28 cellular contexts compared by ENCODE assay signal in the genomic region with DNA sequence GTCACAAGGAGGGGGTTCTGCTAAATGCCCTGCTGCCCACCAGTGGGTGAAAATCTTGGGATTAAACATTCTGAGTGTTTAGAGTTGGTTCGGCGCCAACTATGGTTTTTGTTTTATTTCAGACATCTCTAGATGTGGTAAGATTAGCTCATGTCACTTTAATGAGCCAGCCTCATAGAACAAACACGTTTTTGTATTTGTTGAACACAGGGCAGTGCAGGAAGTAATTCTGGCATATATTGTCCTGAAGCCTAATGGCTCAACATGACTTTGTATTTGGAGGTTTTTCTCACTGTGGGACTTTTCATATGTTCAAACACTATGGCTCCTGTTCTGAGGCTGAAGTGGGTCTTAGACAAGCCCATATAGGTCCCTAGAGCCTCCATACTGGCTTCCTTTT.
DNase-seq lines count a peak whose midpoint lies in the region; ATAC-seq, FAIRE-seq and TF ChIP-seq lines count a peak whose summit lies in the region.
"Had no signal": no experiment of that assay in that cellular context is flagged by ENCODE, and none has a peak within 500 bp of the region (broad histone marks: within the 10 kb centered on the region; RNA-seq: fewer than 3 reads in every experiment).

No MANE protein-coding gene starts in this region.

- H3K18ac ChIP-seq in IMR-90 (ENCODE audit: low read depth, low read length), result no peak overlapping the region

- no peak for TF ChIP-seq CTCF in IMR-90 (conservative IDR thresholded peaks at IDR 0.05; ENCODE audit: low read depth, low read length)
- no peak for TF ChIP-seq CTCF in pancreas (IDR thresholded peaks at IDR 0.05)
- TF ChIP-seq CTCF in sigmoid colon (IDR thresholded peaks at IDR 0.05), result no peak

- H2BK20ac ChIP-seq in IMR-90 (ENCODE audit: low read depth, low read length), result no peak overlapping the region

- H3K4me1 ChIP-seq in IMR-90 (ENCODE audit: control insufficient read depth, insufficient read depth, low read length) (peaks cover 6% of the 10 kb centered on the region), pancreas (peaks cover 0 to 11% (median 5%) of the 10 kb centered on the region in 3 donors), sigmoid colon (peaks cover 0 to 19% (median 8%) of the 10 kb centered on the region in 4 donors)
- H3K4me1 ChIP-seq: upper lobe of right lung had no signal

- intact Hi-C loops in IMR-90 (cut with micrococcal nuclease), result no loop called here
- intact Hi-C loops in pancreas (cut with DNase I), result no loop called here
- intact Hi-C loops in sigmoid colon (cut with DNase I), result no loop called here

- 0 out of 2 replicates have a peak overlapping the region, but pooled peaks have one; percentile 7 for H2BK120ac ChIP-seq in IMR-90 (ENCODE audit: low read depth, low read length)

- H2AK9ac ChIP-seq in IMR-90 (replicated peaks; ENCODE audit: low read depth, low read length, poor library complexity), result no peak overlapping the region

- no peak overlapping the region for H3K4me2 ChIP-seq in IMR-90 (ENCODE audit: low read depth, low read length)

- H3K4me1 Mint-ChIP-seq in activated naive CD8-positive, alpha-beta T cell treated with anti-CD3 and anti-CD28 coated beads, Interleukin-2, amount 50 U/mL, for 24 hours, result no peaks in the 10 kb centered on the region
- H3K4me1 Mint-ChIP-seq: activated CD4-positive, alpha-beta T cell treated with anti-CD3 and anti-CD28 coated beads, Interleukin-2, amount 10 ng/mL, durations not matched to agents 7 days and 5 days; CD8-positive, alpha-beta memory T cell had no signal

- H3K9me3 ChIP-seq in IMR-90 (ENCODE audit: control insufficient read depth, insufficient read depth, low read length), result no peaks in the 10 kb centered on the region
- H3K9me3 ChIP-seq in pancreas, result no peaks in the 10 kb centered on the region
- no peaks in the 10 kb centered on the region for H3K9me3 ChIP-seq in sigmoid colon
- H3K9me3 ChIP-seq: neutrophil, upper lobe of right lung had no signal

- FAIRE-seq in pancreas (lab: Jason Lieb, UNC), result no peak
- FAIRE-seq: bronchial epithelial cell, endometrium had no signal

- H3K79me1 ChIP-seq in IMR-90 (ENCODE audit: low read depth in 1 of 2, low read length in 2 of 2), result no peaks in the 10 kb centered on the region

- dilution Hi-C loops in IMR-90 (cut with HindIII; ENCODE audit: low sequenced_read_pairs, unreplicated experiment), result no loop called here

- no peak overlapping the region for H3K23ac ChIP-seq in IMR-90 (ENCODE audit: low read depth, low read length)

- WGBS in IMR-90 (ENCODE audit: extremely low coverage in 2 of 2, insufficient read length in 1 of 2), 2 experiments, result no CpG with 5 or more reads among the region's 3 CpGs
- WGBS in pancreas, 2 donors, result 60 to 61% methylated on average over 3 of the region's 3 CpGs
- WGBS in sigmoid colon, 2 donors, result 10 to 43% methylated on average over 3 of the region's 3 CpGs

- H2AK5ac ChIP-seq in IMR-90 (ENCODE audit: low read depth, low read length), result no peak overlapping the region

- peaks cover 8% of the 10 kb centered on the region for H3K9me1 ChIP-seq in IMR-90 (ENCODE audit: insufficient read depth, low read length)

- H3K27ac ChIP-seq in IMR-90 (ENCODE audit: insufficient read depth, low read length) (no peak overlapping the region), pancreas (no peak overlapping the region), sigmoid colon (no peak overlapping the region)
- H3K27ac ChIP-seq: coronary artery, neutrophil, upper lobe of right lung had no signal

- no peaks in the 10 kb centered on the region for H3K36me3 Mint-ChIP-seq in activated naive CD8-positive, alpha-beta T cell treated with anti-CD3 and anti-CD28 coated beads, Interleukin-2, amount 50 U/mL, for 24 hours (ENCODE audit: low read depth)
- H3K36me3 Mint-ChIP-seq: CD8-positive, alpha-beta memory T cell had no signal

- no peaks in the 10 kb centered on the region for H3K36me3 ChIP-seq in IMR-90 (ENCODE audit: control insufficient read depth, insufficient read depth, low read length)
- no peaks in the 10 kb centered on the region for H3K36me3 ChIP-seq in pancreas
- no peaks in the 10 kb centered on the region for H3K36me3 ChIP-seq in sigmoid colon
- H3K36me3 ChIP-seq: neutrophil, upper lobe of right lung had no signal

- no peak overlapping the region for H3K14ac ChIP-seq in IMR-90 (replicated peaks; ENCODE audit: low read depth, low read length)

- 0 out of 3 replicates have a peak overlapping the region, but pooled peaks have one; percentile 32 for H2BK15ac ChIP-seq in IMR-90 (ENCODE audit: low read depth, low read length)

- no peaks in the 10 kb centered on the region for H4K20me1 ChIP-seq in IMR-90 (ENCODE audit: insufficient read depth, low read length)

- H3K4ac ChIP-seq in IMR-90 (ENCODE audit: low read depth, low read length), result 0 out of 2 replicates have a peak overlapping the region, but pooled peaks have one; percentile 13

- DNase-seq in NCI-H146 (lab: John Stamatoyannopoulos, UW) (peak; percentile 23), NCI-H146 treated with DMSO at 0.1 percent for 48 hours (lab: John Stamatoyannopoulos, UW; ENCODE audit: unreplicated experiment) (no peak), IMR-90 (no peak), astrocyte of the hippocampus (ENCODE audit: low read depth, low spot score) (peak; percentile 41), pancreas (no peak), RPMI8226 (no peak), sigmoid colon (no peak)
- DNase-seq in activated naive CD8-positive, alpha-beta T cell treated with anti-CD3 and anti-CD28 coated beads, Interleukin-2, amount 50 U/mL, for 24 hours, result no peak
- DNase-seq: 8988T; activated CD4-positive, alpha-beta T cell treated with anti-CD3 and anti-CD28 coated beads, Interleukin-2, amount 10 ng/mL, durations not matched to agents 7 days and 5 days; activated naive CD4-positive, alpha-beta T cell treated with Interleukin-2 at 50 U/mL for 16 hours; activated T-cell treated with anti-CD3 and anti-CD28 coated beads, Interleukin-2, amount 50 U/mL, for 48 hours; AML-193; CD8-positive, alpha-beta memory T cell; DMS79 treated with DMSO at 0.1 percent for 48 hours; H7; Kasumi-1; left cardiac atrium; mesenchymal stem cell; NCI-H1048; NCI-H1930; NK-92 treated with Interleukin-12 subunit alpha and Interleukin-12 subunit beta, amount 100 ng/mL, for 24 hours; upper lobe of right lung had no signal

- CTCF ChIA-PET in IMR-90 (lab: Yijun Ruan, JAX), result interaction anchor here (0.6 kb wide), 1 partner anchor 138 kb away, joined by 4 read pairs; no protein-coding TSS in a partner anchor

- TF ChIP-seq POLR2A in IMR-90 (IDR thresholded peaks at IDR 0.05; ENCODE audit: low read depth, low read length) (no peak), sigmoid colon (IDR thresholded peaks at IDR 0.05) (no peak)

- H3K27ac Mint-ChIP-seq in activated naive CD8-positive, alpha-beta T cell treated with anti-CD3 and anti-CD28 coated beads, Interleukin-2, amount 50 U/mL, for 24 hours, result no peak overlapping the region
- H3K27ac Mint-ChIP-seq: activated CD4-positive, alpha-beta T cell treated with anti-CD3 and anti-CD28 coated beads, Interleukin-2, amount 10 ng/mL, durations not matched to agents 7 days and 5 days; CD8-positive, alpha-beta memory T cell had no signal

- no peak overlapping the region for H4K91ac ChIP-seq in IMR-90 (ENCODE audit: insufficient read depth, low read depth, low read length)

- no peak overlapping the region for H3K56ac ChIP-seq in IMR-90 (ENCODE audit: extremely low read depth, insufficient read depth, low read length)

- H4K5ac ChIP-seq in IMR-90 (ENCODE audit: low read depth, low read length), result no peak overlapping the region

- no peak for ATAC-seq in IMR-90 (ENCODE audit: low read depth)
- peak in 3 of 4 donors; percentile 61 to 70 (median 62) for ATAC-seq in pancreas
- ATAC-seq in activated naive CD8-positive, alpha-beta T cell treated with anti-CD3 and anti-CD28 coated beads, Interleukin-2, amount 50 U/mL, for 24 hours, result no peak
- ATAC-seq: left cardiac atrium, Panc1, upper lobe of right lung had no signal

- no peak overlapping the region for H2BK5ac ChIP-seq in IMR-90 (ENCODE audit: low read depth, low read length, poor library complexity, severe bottlenecking)

- H3K9ac ChIP-seq in IMR-90 (ENCODE audit: low read depth, low read length), result no peak overlapping the region

- H4K8ac ChIP-seq in IMR-90 (ENCODE audit: low read depth in 2 of 2, low read length in 2 of 2), result no peak overlapping the region

- no peak overlapping the region for H3K4me3 Mint-ChIP-seq in activated naive CD8-positive, alpha-beta T cell treated with anti-CD3 and anti-CD28 coated beads, Interleukin-2, amount 50 U/mL, for 24 hours
- H3K4me3 Mint-ChIP-seq: activated CD4-positive, alpha-beta T cell treated with anti-CD3 and anti-CD28 coated beads, Interleukin-2, amount 10 ng/mL, durations not matched to agents 7 days and 5 days; CD8-positive, alpha-beta memory T cell had no signal

- no peak for TF ChIP-seq EP300 in sigmoid colon (IDR thresholded peaks at IDR 0.05)

- in situ Hi-C loops in IMR-90 (cut with MboI; ENCODE audit: low sequenced_read_pairs), result no loop called here

- no peak for TF ChIP-seq RAD21 in IMR-90 (IDR thresholded peaks at IDR 0.05; ENCODE audit: low read length)

- no peaks in the 10 kb centered on the region for H3K9me3 Mint-ChIP-seq in activated naive CD8-positive, alpha-beta T cell treated with anti-CD3 and anti-CD28 coated beads, Interleukin-2, amount 50 U/mL, for 24 hours
- H3K9me3 Mint-ChIP-seq: activated CD4-positive, alpha-beta T cell treated with anti-CD3 and anti-CD28 coated beads, Interleukin-2, amount 10 ng/mL, durations not matched to agents 7 days and 5 days had no signal

- no peak overlapping the region for H2AFZ ChIP-seq in IMR-90 (replicated peaks; ENCODE audit: low read length, poor library complexity)

- H3K27me3 ChIP-seq in IMR-90 (ENCODE audit: control insufficient read depth, insufficient read depth, low read length) (no peaks in the 10 kb centered on the region), pancreas (no peaks in the 10 kb centered on the region), sigmoid colon (no peaks in the 10 kb centered on the region)
- H3K27me3 ChIP-seq: neutrophil, upper lobe of right lung had no signal

- POLR2A ChIA-PET in IMR-90 (lab: Charles Lee; ENCODE audit: unreplicated experiment), result no interaction called here

- no peaks in the 10 kb centered on the region for H3K27me3 Mint-ChIP-seq in activated naive CD8-positive, alpha-beta T cell treated with anti-CD3 and anti-CD28 coated beads, Interleukin-2, amount 50 U/mL, for 24 hours
- H3K27me3 Mint-ChIP-seq: activated CD4-positive, alpha-beta T cell treated with anti-CD3 and anti-CD28 coated beads, Interleukin-2, amount 10 ng/mL, durations not matched to agents 7 days and 5 days; CD8-positive, alpha-beta memory T cell had no signal

- no TSS peak for BruUV-seq in IMR-90 (replicated peaks; lab: Mats Ljungman, UMichigan)

- H3K4me3 ChIP-seq in IMR-90 (ENCODE audit: insufficient read depth, low read depth, low read length) (no peak overlapping the region), pancreas (no peak overlapping the region), sigmoid colon (no peak overlapping the region)
- H3K4me3 ChIP-seq: coronary artery, upper lobe of right lung had no signal

TF ChIP-seq in IMR-90, 13 proteins besides CTCF, POLR2A, EP300 and RAD21 (continues in another document):
- TF ChIP-seq NFE2L2 (IDR thresholded peaks at IDR 0.05; ENCODE audit: low read depth, low read length), result no peak
- no peak for TF ChIP-seq BHLHE40 (IDR thresholded peaks at IDR 0.05; ENCODE audit: low read depth, low read length)
- no peak for TF ChIP-seq RFX5 (IDR thresholded peaks at IDR 0.05; ENCODE audit: low read depth, low read length)

Comparison
In these comparisons a context has a peak if more than half of its experiments do, and no peak if none do; other contexts are left out.
1. DNase-seq: peak in NCI-H146 (single experiment) and astrocyte of the hippocampus (single experiment); none in NCI-H146 treated with DMSO at 0.1 percent for 48 hours (single experiment), IMR-90 (single experiment), pancreas (0 of 6), RPMI8226 (single experiment), activated naive CD8-positive, alpha-beta T cell treated with anti-CD3 and anti-CD28 coated beads, Interleukin-2, amount 50 U/mL, for 24 hours (single experiment) and sigmoid colon (single experiment).
2. ATAC-seq: peak in pancreas (3 of 4); none in IMR-90 (single experiment) and activated naive CD8-positive, alpha-beta T cell treated with anti-CD3 and anti-CD28 coated beads, Interleukin-2, amount 50 U/mL, for 24 hours (single experiment).